Comparison of ENCODE assay signal across 9 cellular contexts in the genomic region with DNA sequence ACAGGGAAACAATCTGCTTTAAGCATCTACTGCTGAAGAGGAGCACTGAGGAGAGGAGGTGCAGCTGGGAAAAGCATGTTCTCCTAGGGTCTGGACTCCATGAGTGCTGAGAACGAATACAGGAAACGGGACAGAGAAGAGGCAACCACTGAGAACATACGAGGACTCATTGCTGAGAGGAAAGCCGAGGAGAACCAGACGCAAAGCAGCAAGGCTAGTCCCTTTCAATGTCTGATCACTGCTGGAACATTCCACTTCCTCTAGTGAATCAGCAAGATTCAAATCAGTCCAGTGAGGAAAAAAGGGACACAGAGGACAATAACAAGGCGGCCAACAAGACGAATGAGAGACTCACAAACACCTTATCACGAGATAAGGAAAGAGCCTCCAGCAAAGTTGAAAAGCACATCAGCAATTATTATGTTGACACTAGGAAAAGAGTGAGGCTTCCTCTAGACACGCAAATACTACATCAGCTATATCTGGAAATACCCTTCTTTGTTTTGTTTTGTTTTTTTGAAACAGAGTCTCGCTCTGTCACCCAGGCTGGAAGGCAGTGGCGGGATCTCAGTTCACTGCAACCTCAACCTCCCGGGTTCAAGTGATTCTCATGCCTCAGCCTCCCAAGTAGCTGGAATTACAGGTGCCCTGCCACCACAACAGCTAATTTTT. TPM values are rescaled to one million over a fixed set of nuclear protein-coding genes. Genes with fewer than 3 reads are reported as not detected.
DNase-seq lines count a peak whose midpoint lies in the region; ATAC-seq and TF ChIP-seq lines count a peak whose summit lies in the region.
"Had no signal": no experiment of that assay in that cellular context is flagged by ENCODE, and none has a peak within 500 bp of the region (broad histone marks: within the 10 kb centered on the region; RNA-seq: fewer than 3 reads in every experiment).

No MANE protein-coding gene starts in this region.

- WGBS in lung, 2 donors, result 36 to 38% methylated on average over 12 of the region's 12 CpGs
- 42 to 45% methylated on average over 12 of the region's 12 CpGs for WGBS in upper lobe of left lung, 2 donors

- no peak overlapping the region for H3K4me3 Mint-ChIP-seq in brain

- peak overlapping the region in 3 of 5 experiments; percentile 13 to 50 (median 34) for H3K27ac Mint-ChIP-seq in brain

- peaks cover 30 to 42% of the 10 kb centered on the region in 2 donors for H3K36me3 ChIP-seq in lung (ENCODE audit: control insufficient read depth in 2 of 2, insufficient read depth in 2 of 2, low read length in 2 of 2)
- peaks cover 14 to 84% (median 53%) of the 10 kb centered on the region in 4 donors for H3K36me3 ChIP-seq in upper lobe of left lung

- H3K4me3 ChIP-seq in lung (no peak overlapping the region), upper lobe of left lung (no peak overlapping the region)

- no peaks in the 10 kb centered on the region for H3K9me3 Mint-ChIP-seq in brain

- peak in 1 of 4 donors; percentile 3 for TF ChIP-seq EP300 in upper lobe of left lung (IDR thresholded peaks at IDR 0.05)

- H3K27me3 ChIP-seq in lung (ENCODE audit: control insufficient read depth, insufficient read depth), result no peaks in the 10 kb centered on the region
- H3K27me3 ChIP-seq in upper lobe of left lung, result no peaks in the 10 kb centered on the region

- peaks cover 0 to 3% of the 10 kb centered on the region in 2 donors for H3K4me1 ChIP-seq in lung (ENCODE audit: control insufficient read depth in 2 of 2, insufficient read depth in 2 of 2, low read length in 2 of 2)
- peaks cover 9 to 15% (median 10%) of the 10 kb centered on the region in 4 donors for H3K4me1 ChIP-seq in upper lobe of left lung

- no peaks in the 10 kb centered on the region for H3K27me3 Mint-ChIP-seq in brain

- TF ChIP-seq CTCF in brain (conservative IDR thresholded peaks at IDR 0.05) (no peak), lung (IDR thresholded peaks at IDR 0.05; ENCODE audit: control extremely low read depth, extremely low read depth) (no peak), upper lobe of left lung (IDR thresholded peaks at IDR 0.05) (no peak)

- H3K36me3 Mint-ChIP-seq in brain, result peaks cover 71% of the 10 kb centered on the region

- no peaks in the 10 kb centered on the region for H3K9me3 ChIP-seq in lung (ENCODE audit: control insufficient read depth in 2 of 2, insufficient read depth in 1 of 2, low read length in 1 of 2)
- no peaks in the 10 kb centered on the region for H3K9me3 ChIP-seq in upper lobe of left lung

- no peaks in the 10 kb centered on the region for H3K4me1 Mint-ChIP-seq in brain

- ATAC-seq in lung (ENCODE audit: insufficient read depth, low FRiP score), result no peak
- ATAC-seq in upper lobe of left lung (ENCODE audit: low FRiP score in 2 of 2), result peak in 1 of 2 donors; percentile 39
- no peak for ATAC-seq in SK-N-SH treated with all-trans-retinoic acid at 6 μM for 48 hours

- peak overlapping the region; percentile 53 for H3K27ac ChIP-seq in lung (ENCODE audit: low read depth in 1 of 2, low read length in 1 of 2)
- H3K27ac ChIP-seq in upper lobe of left lung, result peak overlapping the region; percentile 65 to 82 (median 73)
- H3K27ac ChIP-seq: HL-60 had no signal

- peak; percentile 22 for DNase-seq in activated naive CD4-positive, alpha-beta T cell treated with Interleukin-2 at 50 U/mL for 16 hours
- DNase-seq in activated naive CD4-positive, alpha-beta T cell (lab: John Stamatoyannopoulos, UW), result no peak
- DNase-seq in lung (ENCODE audit: low spot score) (no peak), upper lobe of left lung (no peak), GOT3 (lab: John Stamatoyannopoulos, UW) (no peak), NCI-H345 (lab: John Stamatoyannopoulos, UW) (no peak)

- TF ChIP-seq POLR2A in upper lobe of left lung (IDR thresholded peaks at IDR 0.05), result peak in 1 of 4 donors; percentile 44

TF ChIP-seq in SK-N-SH treated with all-trans-retinoic acid at 6 μM for 48 hours, 23 proteins besides CTCF, POLR2A, EP300 and RAD21:
- TF ChIP-seq PPARA (CRISPR knock-in tag; IDR thresholded peaks at IDR 0.05; ENCODE audit: borderline replicate concordance) (no peak), ZFP30 (CRISPR knock-in tag; IDR thresholded peaks at IDR 0.05) (no peak), ZNF8 (CRISPR knock-in tag; IDR thresholded peaks at IDR 0.05) (no peak), TOX (CRISPR knock-in tag; IDR thresholded peaks at IDR 0.05; ENCODE audit: borderline replicate concordance) (no peak), SNAI2 (CRISPR knock-in tag; IDR thresholded peaks at IDR 0.05) (no peak), ARNTL (CRISPR knock-in tag; IDR thresholded peaks at IDR 0.05; ENCODE audit: borderline replicate concordance, low read depth) (no peak), GLIS3 (CRISPR knock-in tag; IDR thresholded peaks at IDR 0.05) (no peak), ZNF565 (CRISPR knock-in tag; conservative IDR thresholded peaks at IDR 0.05; ENCODE audit: low read depth) (no peak), ESRRG (CRISPR knock-in tag; IDR thresholded peaks at IDR 0.05) (no peak), TCF4 (CRISPR knock-in tag; IDR thresholded peaks at IDR 0.05; ENCODE audit: borderline replicate concordance) (no peak), CSDC2 (CRISPR knock-in tag; IDR thresholded peaks at IDR 0.05) (no peak)
- TF ChIP-seq, protein P1, sequence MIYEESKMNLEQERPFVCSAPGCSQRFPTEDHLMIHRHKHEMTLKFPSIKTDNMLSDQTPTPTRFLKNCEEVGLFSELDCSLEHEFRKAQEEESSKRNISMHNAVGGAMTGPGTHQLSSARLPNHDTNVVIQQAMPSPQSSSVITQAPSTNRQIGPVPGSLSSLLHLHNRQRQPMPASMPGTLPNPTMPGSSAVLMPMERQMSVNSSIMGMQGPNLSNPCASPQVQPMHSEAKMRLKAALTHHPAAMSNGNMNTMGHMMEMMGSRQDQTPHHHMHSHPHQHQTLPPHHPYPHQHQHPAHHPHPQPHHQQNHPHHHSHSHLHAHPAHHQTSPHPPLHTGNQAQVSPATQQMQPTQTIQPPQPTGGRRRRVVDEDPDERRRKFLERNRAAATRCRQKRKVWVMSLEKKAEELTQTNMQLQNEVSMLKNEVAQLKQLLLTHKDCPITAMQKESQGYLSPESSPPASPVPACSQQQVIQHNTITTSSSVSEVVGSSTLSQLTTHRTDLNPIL (CRISPR knock-in tag; IDR thresholded peaks at IDR 0.05; ENCODE audit: low read depth), result no peak
- TF ChIP-seq, protein P2, sequence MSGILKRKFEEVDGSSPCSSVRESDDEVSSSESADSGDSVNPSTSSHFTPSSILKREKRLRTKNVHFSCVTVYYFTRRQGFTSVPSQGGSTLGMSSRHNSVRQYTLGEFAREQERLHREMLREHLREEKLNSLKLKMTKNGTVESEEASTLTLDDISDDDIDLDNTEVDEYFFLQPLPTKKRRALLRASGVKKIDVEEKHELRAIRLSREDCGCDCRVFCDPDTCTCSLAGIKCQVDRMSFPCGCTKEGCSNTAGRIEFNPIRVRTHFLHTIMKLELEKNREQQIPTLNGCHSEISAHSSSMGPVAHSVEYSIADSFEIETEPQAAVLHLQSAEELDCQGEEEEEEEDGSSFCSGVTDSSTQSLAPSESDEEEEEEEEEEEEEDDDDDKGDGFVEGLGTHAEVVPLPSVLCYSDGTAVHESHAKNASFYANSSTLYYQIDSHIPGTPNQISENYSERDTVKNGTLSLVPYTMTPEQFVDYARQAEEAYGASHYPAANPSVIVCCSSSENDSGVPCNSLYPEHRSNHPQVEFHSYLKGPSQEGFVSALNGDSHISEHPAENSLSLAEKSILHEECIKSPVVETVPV (CRISPR knock-in tag; IDR thresholded peaks at IDR 0.05), result no peak
- TF ChIP-seq, protein P3, sequence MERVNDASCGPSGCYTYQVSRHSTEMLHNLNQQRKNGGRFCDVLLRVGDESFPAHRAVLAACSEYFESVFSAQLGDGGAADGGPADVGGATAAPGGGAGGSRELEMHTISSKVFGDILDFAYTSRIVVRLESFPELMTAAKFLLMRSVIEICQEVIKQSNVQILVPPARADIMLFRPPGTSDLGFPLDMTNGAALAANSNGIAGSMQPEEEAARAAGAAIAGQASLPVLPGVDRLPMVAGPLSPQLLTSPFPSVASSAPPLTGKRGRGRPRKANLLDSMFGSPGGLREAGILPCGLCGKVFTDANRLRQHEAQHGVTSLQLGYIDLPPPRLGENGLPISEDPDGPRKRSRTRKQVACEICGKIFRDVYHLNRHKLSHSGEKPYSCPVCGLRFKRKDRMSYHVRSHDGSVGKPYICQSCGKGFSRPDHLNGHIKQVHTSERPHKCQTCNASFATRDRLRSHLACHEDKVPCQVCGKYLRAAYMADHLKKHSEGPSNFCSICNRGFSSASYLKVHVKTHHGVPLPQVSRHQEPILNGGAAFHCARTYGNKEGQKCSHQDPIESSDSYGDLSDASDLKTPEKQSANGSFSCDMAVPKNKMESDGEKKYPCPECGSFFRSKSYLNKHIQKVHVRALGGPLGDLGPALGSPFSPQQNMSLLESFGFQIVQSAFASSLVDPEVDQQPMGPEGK (CRISPR knock-in tag; IDR thresholded peaks at IDR 0.05; ENCODE audit: borderline replicate concordance), result no peak
- TF ChIP-seq, protein P4, sequence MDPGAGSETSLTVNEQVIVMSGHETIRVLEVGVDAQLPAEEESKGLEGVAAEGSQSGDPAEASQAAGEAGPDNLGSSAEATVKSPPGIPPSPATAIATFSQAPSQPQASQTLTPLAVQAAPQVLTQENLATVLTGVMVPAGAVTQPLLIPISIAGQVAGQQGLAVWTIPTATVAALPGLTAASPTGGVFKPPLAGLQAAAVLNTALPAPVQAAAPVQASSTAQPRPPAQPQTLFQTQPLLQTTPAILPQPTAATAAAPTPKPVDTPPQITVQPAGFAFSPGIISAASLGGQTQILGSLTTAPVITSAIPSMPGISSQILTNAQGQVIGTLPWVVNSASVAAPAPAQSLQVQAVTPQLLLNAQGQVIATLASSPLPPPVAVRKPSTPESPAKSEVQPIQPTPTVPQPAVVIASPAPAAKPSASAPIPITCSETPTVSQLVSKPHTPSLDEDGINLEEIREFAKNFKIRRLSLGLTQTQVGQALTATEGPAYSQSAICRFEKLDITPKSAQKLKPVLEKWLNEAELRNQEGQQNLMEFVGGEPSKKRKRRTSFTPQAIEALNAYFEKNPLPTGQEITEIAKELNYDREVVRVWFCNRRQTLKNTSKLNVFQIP (CRISPR knock-in tag; IDR thresholded peaks at IDR 0.05; ENCODE audit: borderline replicate concordance, low read depth), result no peak

RNA-seq across cellular contexts. Expression of a gene that starts 41.6 kb away (rescaled TPM):
- 18.0 TPM for polyA plus RNA-seq in brain (ENCODE audit: insufficient read depth, low read depth, low replicate concordance)
- 10 to 100 TPM; 54.6 to 61.3 TPM for total RNA-seq in lung
- polyA plus RNA-seq in lung, result 10 to 100 TPM; 15.6 to 17.1 TPM
- total RNA-seq in upper lobe of left lung, result 100 to 1,000 TPM in 1 of 6 donors, 10 to 100 TPM in 5; 45.8 to 188 (median 65.3) TPM

RNA-seq across cellular contexts. Expression of a gene that starts 41.7 kb away (rescaled TPM):
- polyA plus RNA-seq in brain (ENCODE audit: insufficient read depth, low read depth, low replicate concordance) (39.8 TPM), lung (10 to 100 TPM in 1 of 2 donors, 1 to 10 TPM in 1; 9.2 to 11.6 TPM)
- total RNA-seq in lung (10 to 100 TPM; 17.1 to 21.8 TPM), upper lobe of left lung (10 to 100 TPM; 14.0 to 30.6 (median 23.9) TPM)
